ENCODE assay signal across 10 cellular contexts in the genomic region with DNA sequence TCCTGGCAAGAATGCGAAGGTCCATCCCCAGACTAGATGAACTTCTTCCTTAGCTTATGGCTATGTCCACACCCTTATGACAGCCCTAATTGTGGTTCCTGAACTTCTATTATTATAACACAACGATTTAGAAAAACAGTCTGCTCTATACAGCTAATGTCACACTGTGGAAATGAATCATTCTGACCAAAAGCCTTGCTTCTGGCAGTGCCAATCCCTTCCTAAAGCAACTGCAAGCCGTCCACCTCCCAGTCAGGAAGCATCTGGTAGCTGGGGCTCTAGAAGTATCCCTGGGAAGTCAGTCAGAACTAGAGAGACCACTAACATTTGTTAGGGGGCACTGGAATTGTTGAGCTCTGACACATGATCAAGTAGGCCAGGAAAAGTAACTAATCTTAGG.
DNase-seq lines count a peak whose midpoint lies in the region; ATAC-seq and TF ChIP-seq lines count a peak whose summit lies in the region.
"Had no signal": no experiment of that assay in that cellular context is flagged by ENCODE, and none has a peak within 500 bp of the region (broad histone marks: within the 10 kb centered on the region; RNA-seq: fewer than 3 reads in every experiment).

No MANE protein-coding gene starts in this region.

- DNase-seq in EH (ENCODE audit: low read depth) (peak; percentile 84), NOMO-1 (lab: John Stamatoyannopoulos, UW; ENCODE audit: unreplicated experiment in 2 of 2) (peak; percentile 37 to 80), coronary artery (ENCODE audit: low spot score) (no peak), non-pigmented ciliary epithelial cell (ENCODE audit: low read depth) (peak; percentile 35), NCI-H2171 treated with DMSO at 0.1 percent for 48 hours (lab: John Stamatoyannopoulos, UW) (no peak), NCI-H1930 (lab: John Stamatoyannopoulos, UW) (no peak)
- DNase-seq: anterior cingulate cortex had no signal

- H3K4me3 ChIP-seq in coronary artery: no peak overlapping the region

- ATAC-seq in GM21381 (IDR thresholded peaks at IDR 0.05; ENCODE audit: unreplicated experiment) (no peak), HG03457 (IDR thresholded peaks at IDR 0.05; ENCODE audit: unreplicated experiment) (no peak)
- ATAC-seq: left lobe of liver had no signal

- TF ChIP-seq CTCF in coronary artery (IDR thresholded peaks at IDR 0.05): no peak

- peak overlapping the region; percentile 32 to 75 for H3K27ac ChIP-seq in coronary artery

Comparison
In these comparisons a context has a peak if more than half of its experiments do, and no peak if none do; other contexts are left out.
1. DNase-seq: peak in EH (single experiment), NOMO-1 (2 of 2) and non-pigmented ciliary epithelial cell (single experiment); none in coronary artery (single experiment), NCI-H2171 treated with DMSO at 0.1 percent for 48 hours (single experiment) and NCI-H1930 (0 of 2).